ENCODE assay signal across 1 cellular context in the genomic region with DNA sequence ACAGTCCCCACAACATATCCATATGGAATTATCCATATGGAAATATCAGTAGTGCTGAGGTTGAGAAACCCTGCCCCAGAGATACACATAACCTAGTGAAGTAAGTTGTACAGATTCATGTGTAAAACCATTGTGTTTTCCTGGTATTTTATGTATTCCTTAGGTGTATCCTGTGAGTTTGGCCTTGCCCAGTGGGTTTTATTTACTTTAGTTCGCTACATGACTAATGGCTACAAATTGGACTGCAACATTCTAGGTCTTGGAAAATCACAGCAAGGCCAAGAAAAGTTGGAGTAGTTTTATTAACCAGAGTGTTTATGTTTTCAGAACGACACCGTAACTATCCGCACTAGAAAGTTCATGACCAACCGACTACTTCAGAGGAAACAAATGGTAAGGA.
A peak's percentile ranks its signal among the peaks of the same experiment; 100 is the strongest.
TF ChIP-seq lines count a peak whose summit lies in the region.

No MANE protein-coding gene starts in this region.

TF ChIP-seq in K562, 482 proteins besides CTCF, POLR2A, EP300 and RAD21:
- TF ChIP-seq, protein P1, sequence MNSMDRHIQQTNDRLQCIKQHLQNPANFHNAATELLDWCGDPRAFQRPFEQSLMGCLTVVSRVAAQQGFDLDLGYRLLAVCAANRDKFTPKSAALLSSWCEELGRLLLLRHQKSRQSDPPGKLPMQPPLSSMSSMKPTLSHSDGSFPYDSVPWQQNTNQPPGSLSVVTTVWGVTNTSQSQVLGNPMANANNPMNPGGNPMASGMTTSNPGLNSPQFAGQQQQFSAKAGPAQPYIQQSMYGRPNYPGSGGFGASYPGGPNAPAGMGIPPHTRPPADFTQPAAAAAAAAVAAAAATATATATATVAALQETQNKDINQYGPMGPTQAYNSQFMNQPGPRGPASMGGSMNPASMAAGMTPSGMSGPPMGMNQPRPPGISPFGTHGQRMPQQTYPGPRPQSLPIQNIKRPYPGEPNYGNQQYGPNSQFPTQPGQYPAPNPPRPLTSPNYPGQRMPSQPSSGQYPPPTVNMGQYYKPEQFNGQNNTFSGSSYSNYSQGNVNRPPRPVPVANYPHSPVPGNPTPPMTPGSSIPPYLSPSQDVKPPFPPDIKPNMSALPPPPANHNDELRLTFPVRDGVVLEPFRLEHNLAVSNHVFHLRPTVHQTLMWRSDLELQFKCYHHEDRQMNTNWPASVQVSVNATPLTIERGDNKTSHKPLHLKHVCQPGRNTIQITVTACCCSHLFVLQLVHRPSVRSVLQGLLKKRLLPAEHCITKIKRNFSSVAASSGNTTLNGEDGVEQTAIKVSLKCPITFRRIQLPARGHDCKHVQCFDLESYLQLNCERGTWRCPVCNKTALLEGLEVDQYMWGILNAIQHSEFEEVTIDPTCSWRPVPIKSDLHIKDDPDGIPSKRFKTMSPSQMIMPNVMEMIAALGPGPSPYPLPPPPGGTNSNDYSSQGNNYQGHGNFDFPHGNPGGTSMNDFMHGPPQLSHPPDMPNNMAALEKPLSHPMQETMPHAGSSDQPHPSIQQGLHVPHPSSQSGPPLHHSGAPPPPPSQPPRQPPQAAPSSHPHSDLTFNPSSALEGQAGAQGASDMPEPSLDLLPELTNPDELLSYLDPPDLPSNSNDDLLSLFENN (IDR thresholded peaks at IDR 0.05; ENCODE audit: low read depth in 2 of 2, low read length in 2 of 2) = no peak
- TF ChIP-seq HNRNPLL (IDR thresholded peaks at IDR 0.05; ENCODE audit: low read depth, low read length, poor library complexity, severe bottlenecking) = no peak
- TF ChIP-seq ZNF76 (CRISPR knock-in tag; IDR thresholded peaks at IDR 0.05; ENCODE audit: borderline replicate concordance) = no peak
- peak; percentile 26; the same call in 1 of the 2 replicates for TF ChIP-seq RBFOX2 (IDR thresholded peaks at IDR 0.05; ENCODE audit: low read depth, low read length)
- peak; percentile 62; the same call in 1 of the 2 replicates for TF ChIP-seq HNRNPL (IDR thresholded peaks at IDR 0.05; ENCODE audit: low read depth, low read length)
- no peak for TF ChIP-seq SIN3A (IDR thresholded peaks at IDR 0.05; ENCODE audit: borderline replicate concordance in 2 of 2, control insufficient read depth in 1 of 2, low read depth in 2 of 2, low read length in 2 of 2)
- TF ChIP-seq, protein P2, sequence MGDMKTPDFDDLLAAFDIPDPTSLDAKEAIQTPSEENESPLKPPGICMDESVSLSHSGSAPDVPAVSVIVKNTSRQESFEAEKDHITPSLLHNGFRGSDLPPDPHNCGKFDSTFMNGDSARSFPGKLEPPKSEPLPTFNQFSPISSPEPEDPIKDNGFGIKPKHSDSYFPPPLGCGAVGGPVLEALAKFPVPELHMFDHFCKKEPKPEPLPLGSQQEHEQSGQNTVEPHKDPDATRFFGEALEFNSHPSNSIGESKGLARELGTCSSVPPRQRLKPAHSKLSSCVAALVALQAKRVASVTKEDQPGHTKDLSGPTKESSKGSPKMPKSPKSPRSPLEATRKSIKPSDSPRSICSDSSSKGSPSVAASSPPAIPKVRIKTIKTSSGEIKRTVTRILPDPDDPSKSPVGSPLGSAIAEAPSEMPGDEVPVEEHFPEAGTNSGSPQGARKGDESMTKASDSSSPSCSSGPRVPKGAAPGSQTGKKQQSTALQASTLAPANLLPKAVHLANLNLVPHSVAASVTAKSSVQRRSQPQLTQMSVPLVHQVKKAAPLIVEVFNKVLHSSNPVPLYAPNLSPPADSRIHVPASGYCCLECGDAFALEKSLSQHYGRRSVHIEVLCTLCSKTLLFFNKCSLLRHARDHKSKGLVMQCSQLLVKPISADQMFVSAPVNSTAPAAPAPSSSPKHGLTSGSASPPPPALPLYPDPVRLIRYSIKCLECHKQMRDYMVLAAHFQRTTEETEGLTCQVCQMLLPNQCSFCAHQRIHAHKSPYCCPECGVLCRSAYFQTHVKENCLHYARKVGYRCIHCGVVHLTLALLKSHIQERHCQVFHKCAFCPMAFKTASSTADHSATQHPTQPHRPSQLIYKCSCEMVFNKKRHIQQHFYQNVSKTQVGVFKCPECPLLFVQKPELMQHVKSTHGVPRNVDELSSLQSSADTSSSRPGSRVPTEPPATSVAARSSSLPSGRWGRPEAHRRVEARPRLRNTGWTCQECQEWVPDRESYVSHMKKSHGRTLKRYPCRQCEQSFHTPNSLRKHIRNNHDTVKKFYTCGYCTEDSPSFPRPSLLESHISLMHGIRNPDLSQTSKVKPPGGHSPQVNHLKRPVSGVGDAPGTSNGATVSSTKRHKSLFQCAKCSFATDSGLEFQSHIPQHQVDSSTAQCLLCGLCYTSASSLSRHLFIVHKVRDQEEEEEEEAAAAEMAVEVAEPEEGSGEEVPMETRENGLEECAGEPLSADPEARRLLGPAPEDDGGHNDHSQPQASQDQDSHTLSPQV (IDR thresholded peaks at IDR 0.05) = no peak
- TF ChIP-seq ILF3 (IDR thresholded peaks at IDR 0.05; ENCODE audit: borderline replicate concordance) = no peak
- no peak for TF ChIP-seq GATAD2B (IDR thresholded peaks at IDR 0.05; ENCODE audit: borderline replicate concordance)
- 0 out of 2 replicates have a peak, but pooled peaks have one; percentile 10 for TF ChIP-seq XRCC5 (IDR thresholded peaks at IDR 0.05; ENCODE audit: low read depth, low read length)
- TF ChIP-seq CHD1 (IDR thresholded peaks at IDR 0.05; ENCODE audit: low read length) = peak; percentile 34
- TF ChIP-seq NCOA2 (IDR thresholded peaks at IDR 0.05; ENCODE audit: partially characterized antibody in 2 of 2) = no peak
- TF ChIP-seq SMARCA4 (IDR thresholded peaks at IDR 0.05) = no peak
- TF ChIP-seq HNRNPH1 (optimal IDR thresholded peaks at IDR 0.05; ENCODE audit: low read depth, low read length) = no peak
TF ChIP-seq in K562: peak in this region for 4.
